1 cellular context compared by ENCODE assay signal in genomic region chr6:137708481-137708880, GRCh38.
TF ChIP-seq lines count a peak whose summit lies in the region.

No MANE protein-coding gene starts in this region.

TF ChIP-seq in K562, 482 proteins besides CTCF, POLR2A, EP300 and RAD21 (continued from another document):
- TF ChIP-seq SAFB (IDR thresholded peaks at IDR 0.05; ENCODE audit: borderline replicate concordance, low read depth, low read length) (no peak), MECOM (CRISPR knock-in tag; IDR thresholded peaks at IDR 0.05) (no peak), MYC (IDR thresholded peaks at IDR 0.05; ENCODE audit: low read depth, low read length) (no peak), MYC (CRISPR knock-in tag; IDR thresholded peaks at IDR 0.05; ENCODE audit: borderline replicate concordance, low read depth) (no peak), ZNF140 (CRISPR knock-in tag; IDR thresholded peaks at IDR 0.05) (no peak), TCF3 (CRISPR knock-in tag; IDR thresholded peaks at IDR 0.05) (no peak)
